8 cellular contexts compared by ENCODE assay signal in genomic region chr6:7051780-7052440, GRCh38. TPM values are rescaled to one million over a fixed set of nuclear protein-coding genes. Genes with fewer than 3 reads are reported as not detected.
DNase-seq lines count a peak whose midpoint lies in the region; ATAC-seq and TF ChIP-seq lines count a peak whose summit lies in the region.

No MANE protein-coding gene starts in this region.

- no peaks in the 10 kb centered on the region for H3K27me3 ChIP-seq in body of pancreas

- ATAC-seq in HG03521 (IDR thresholded peaks at IDR 0.05; ENCODE audit: unreplicated experiment): peak; percentile 40
- ATAC-seq in body of pancreas: peak; percentile 80

- intact Hi-C loops in body of pancreas (cut with DNase I): no loop called here

- no peaks in the 10 kb centered on the region for H3K9me3 ChIP-seq in body of pancreas

- H3K36me3 ChIP-seq in body of pancreas (replicated peaks in 1 of 2; ENCODE audit: insufficient read depth in 1 of 2, low read depth in 2 of 2): no peaks in the 10 kb centered on the region

- TF ChIP-seq CTCF in body of pancreas (IDR thresholded peaks at IDR 0.05): no peak

- peak overlapping the region; percentile 89 to 96 (median 92) for H3K27ac ChIP-seq in body of pancreas

- H3K4me3 ChIP-seq in body of pancreas: peak overlapping the region; percentile 41 to 62

- H3K4me1 ChIP-seq in body of pancreas: peaks cover 26% of the 10 kb centered on the region

- DNase-seq in NCI-H82 (lab: John Stamatoyannopoulos, UW) (peak; percentile 84), NCI-H82 treated with DMSO at 0.1 percent for 48 hours (lab: John Stamatoyannopoulos, UW; ENCODE audit: unreplicated experiment) (no peak), T follicular helper cell (ENCODE audit: low read depth) (peak; percentile 47), body of pancreas (peak; percentile 73 to 82 (median 80)), iris pigment epithelial cell (ENCODE audit: low read depth) (peak; percentile 48), middle frontal gyrus (ENCODE audit: extremely low spot score, low spot score) (no peak)
- peak; percentile 40 for DNase-seq in stimulated activated CD4-positive, alpha-beta T cell treated with anti-CD3 and anti-CD28 coated beads, Interleukin-1b, Interleukin-23, amount 100 ng/mL, for 48 hours

- 0% methylated on average over 12 to 52 of the region's 58 CpGs for WGBS in body of pancreas, 2 donors

- peak; percentile 48 to 59 (median 50) for TF ChIP-seq POLR2A in body of pancreas (IDR thresholded peaks at IDR 0.05)

RNA-seq across cellular contexts. Expression of gene RREB1, which starts 55.9 kb away (rescaled TPM):
- total RNA-seq in body of pancreas: 10 to 100 TPM; 33.5 to 44.8 TPM

Comparison
In these comparisons a context has a peak if more than half of its experiments do, and no peak if none do; other contexts are left out.
1. DNase-seq: peak in NCI-H82 (single experiment), T follicular helper cell (single experiment), body of pancreas (4 of 4), iris pigment epithelial cell (single experiment) and stimulated activated CD4-positive, alpha-beta T cell treated with anti-CD3 and anti-CD28 coated beads, Interleukin-1b, Interleukin-23, amount 100 ng/mL, for 48 hours (single experiment); none in NCI-H82 treated with DMSO at 0.1 percent for 48 hours (single experiment) and middle frontal gyrus (single experiment).